ENCODE assay signal across 19 cellular contexts in genomic region chr18:1544016-1544415, GRCh38.
DNase-seq lines count a peak whose midpoint lies in the region; ATAC-seq and TF ChIP-seq lines count a peak whose summit lies in the region.
"Had no signal": no experiment of that assay in that cellular context is flagged by ENCODE, and none has a peak within 500 bp of the region (broad histone marks: within the 10 kb centered on the region; RNA-seq: fewer than 3 reads in every experiment).

No MANE protein-coding gene starts in this region.

- DNase-seq in DMS 273 (lab: John Stamatoyannopoulos, UW; ENCODE audit: unreplicated experiment) (peak; percentile 49), DMS 273 treated with DMSO at 0.1 percent for 48 hours (lab: John Stamatoyannopoulos, UW) (no peak), NCI-H82 (lab: John Stamatoyannopoulos, UW) (peak; percentile 40), NCI-H82 treated with DMSO at 0.1 percent for 48 hours (lab: John Stamatoyannopoulos, UW; ENCODE audit: unreplicated experiment) (no peak), cerebellar cortex (ENCODE audit: low spot score) (peak; percentile 52), HCEC 1CT (no peak), Peyer's patch (no peak), heart left ventricle (no peak)
- DNase-seq: Caco-2; CD4-positive, CD25-positive, alpha-beta regulatory T cell; CD8-positive, alpha-beta T cell; DMS53; DMS79 treated with DMSO at 0.1 percent for 48 hours; GM23248; H7; HFFc6 had no signal

- TF ChIP-seq POLR2A in Peyer's patch (IDR thresholded peaks at IDR 0.05): no peak
- no peak for TF ChIP-seq POLR2A in heart left ventricle (IDR thresholded peaks at IDR 0.05)

- no peak for ATAC-seq in heart left ventricle
- ATAC-seq: CD8-positive, alpha-beta T cell had no signal

- H3K27ac ChIP-seq in Peyer's patch (no peak overlapping the region), heart left ventricle (no peak overlapping the region)
- H3K27ac ChIP-seq: 22Rv1, BLaER1, C4-2B, GM23248 had no signal

- TF ChIP-seq CTCF in Peyer's patch (IDR thresholded peaks at IDR 0.05): no peak
- TF ChIP-seq CTCF in heart left ventricle (IDR thresholded peaks at IDR 0.05): no peak

- H3K4me1 ChIP-seq in Peyer's patch (no peaks in the 10 kb centered on the region), heart left ventricle (no peaks in the 10 kb centered on the region)
- H3K4me1 ChIP-seq: BLaER1, Caco-2 had no signal

- 52 to 67% (median 60%) methylated on average over 3 of the region's 3 CpGs for WGBS in heart left ventricle, 4 donors

- H3K4me3 ChIP-seq in Peyer's patch (no peak overlapping the region), heart left ventricle (no peak overlapping the region)
- H3K4me3 ChIP-seq: BLaER1, GM23248 had no signal

- no peaks in the 10 kb centered on the region for H3K36me3 ChIP-seq in Peyer's patch
- no peaks in the 10 kb centered on the region for H3K36me3 ChIP-seq in heart left ventricle
- H3K36me3 ChIP-seq: BLaER1 had no signal

- H3K9me3 ChIP-seq in Peyer's patch (no peaks in the 10 kb centered on the region), heart left ventricle (no peaks in the 10 kb centered on the region)
- H3K9me3 ChIP-seq: Caco-2 had no signal

- H3K27me3 ChIP-seq in Peyer's patch (no peaks in the 10 kb centered on the region), heart left ventricle (no peaks in the 10 kb centered on the region)
- H3K27me3 ChIP-seq: BLaER1 had no signal

- intact Hi-C loops in heart left ventricle (cut with DNase I): no loop called here

Comparison
In these comparisons a context has a peak if more than half of its experiments do, and no peak if none do; other contexts are left out.
1. DNase-seq: peak in DMS 273 (single experiment), NCI-H82 (single experiment) and cerebellar cortex (single experiment); none in DMS 273 treated with DMSO at 0.1 percent for 48 hours (single experiment), NCI-H82 treated with DMSO at 0.1 percent for 48 hours (single experiment), HCEC 1CT (single experiment), Peyer's patch (0 of 3) and heart left ventricle (0 of 5).